Comparison of ENCODE assay signal across 8 cellular contexts in genomic region chr17:61837175-61838051, GRCh38. TPM values are rescaled to one million over a fixed set of nuclear protein-coding genes. Genes with fewer than 3 reads are reported as not detected.
DNase-seq lines count a peak whose midpoint lies in the region; ATAC-seq and TF ChIP-seq lines count a peak whose summit lies in the region.

No MANE protein-coding gene starts in this region.

- DNase-seq in BJ (ENCODE audit: low read depth) (peak; percentile 10), H4 (ENCODE audit: low spot score) (peak; percentile 63), NCI-H446 (lab: John Stamatoyannopoulos, UW) (peak; percentile 50 to 69), epithelial cell of prostate (ENCODE audit: low read depth, low spot score) (peak; percentile 8), natural killer cell (peak; percentile 37), thyroid gland (peak; percentile 49 to 63)
- peak; percentile 56 for DNase-seq in activated CD4-positive, alpha-beta memory T cell treated with anti-CD3 and anti-CD28 coated beads for 36 hours

- no peak overlapping the region for H3K4me3 Mint-ChIP-seq in activated CD4-positive, alpha-beta memory T cell treated with anti-CD3 and anti-CD28 coated beads for 36 hours
- H3K4me3 Mint-ChIP-seq in natural killer cell, result no peak overlapping the region

- no peak for TF ChIP-seq POLR2A in thyroid gland (IDR thresholded peaks at IDR 0.05)

- CTCF ChIA-PET in BJ (lab: Yijun Ruan, JAX), result interaction anchor here (0.6 to 2.1 kb wide), 17 partner anchors 14 to 623 kb away, joined by 3 to 33 read pairs (median 4); no protein-coding TSS in a partner anchor
- CTCF ChIA-PET in activated CD4-positive, alpha-beta memory T cell treated with anti-CD3 and anti-CD28 coated beads for 36 hours (lab: Charles Lee), result interaction anchor here (0.6 to 2.1 kb wide), 14 partner anchors 9 to 425 kb away, joined by 3 to 19 read pairs (median 4); no protein-coding TSS in a partner anchor

- intact Hi-C loops in activated CD4-positive, alpha-beta memory T cell treated with anti-CD3 and anti-CD28 coated beads for 36 hours (cut with micrococcal nuclease), result no loop called here
- intact Hi-C loops in natural killer cell (cut with micrococcal nuclease) (loop anchor here (1.0 to 10.0 kb wide), 3 partner anchors 201 to 1113 kb away; no protein-coding TSS in a partner anchor), thyroid gland (cut with DNase I) (loop anchor here (10.0 kb wide), 1 partner anchor 423 kb away; no protein-coding TSS in a partner anchor)

- H3K27me3 Mint-ChIP-seq in activated CD4-positive, alpha-beta memory T cell treated with anti-CD3 and anti-CD28 coated beads for 36 hours, result no peaks in the 10 kb centered on the region
- no peaks in the 10 kb centered on the region for H3K27me3 Mint-ChIP-seq in natural killer cell (ENCODE audit: low read depth in 2 of 2)

- peak; percentile 80 for TF ChIP-seq CTCF in BJ (IDR thresholded peaks at IDR 0.05; ENCODE audit: insufficient read depth, low read depth, low read length)
- peak; percentile 72 for TF ChIP-seq CTCF in natural killer cell (IDR thresholded peaks at IDR 0.05)
- TF ChIP-seq CTCF in thyroid gland (IDR thresholded peaks at IDR 0.05), result peak; percentile 16 to 72 (median 58)

- H3K27ac Mint-ChIP-seq in activated CD4-positive, alpha-beta memory T cell treated with anti-CD3 and anti-CD28 coated beads for 36 hours, result no peak overlapping the region
- H3K27ac Mint-ChIP-seq in natural killer cell, result no peak overlapping the region

- H3K4me3 ChIP-seq in BJ (ENCODE audit: low read depth, low read length), result no peak overlapping the region
- no peak overlapping the region for H3K4me3 ChIP-seq in thyroid gland (replicated peaks in 1 of 3)

- no peaks in the 10 kb centered on the region for H3K36me3 ChIP-seq in BJ (ENCODE audit: control insufficient read depth, insufficient read depth, low read length)
- H3K36me3 ChIP-seq in thyroid gland, result no peaks in the 10 kb centered on the region

- H3K9me3 ChIP-seq in thyroid gland, result no peaks in the 10 kb centered on the region

- POLR2A ChIA-PET in BJ (lab: Charles Lee), result no interaction called here
- POLR2A ChIA-PET in activated CD4-positive, alpha-beta memory T cell treated with anti-CD3 and anti-CD28 coated beads for 36 hours (lab: Charles Lee), result no interaction called here

- peaks cover 2% of the 10 kb centered on the region for H3K36me3 Mint-ChIP-seq in activated CD4-positive, alpha-beta memory T cell treated with anti-CD3 and anti-CD28 coated beads for 36 hours
- H3K36me3 Mint-ChIP-seq in natural killer cell, result no peaks in the 10 kb centered on the region

- H3K27ac ChIP-seq in epithelial cell of prostate, result no peak overlapping the region
- no peak overlapping the region for H3K27ac ChIP-seq in thyroid gland

- H3K4me1 ChIP-seq in thyroid gland, result no peaks in the 10 kb centered on the region

- ATAC-seq in natural killer cell, result peak; percentile 60 to 72 (median 68)
- ATAC-seq in HG03460 (IDR thresholded peaks at IDR 0.05; ENCODE audit: unreplicated experiment), result no peak

- H3K27me3 ChIP-seq in BJ (ENCODE audit: control insufficient read depth, insufficient read depth, low read length) (no peaks in the 10 kb centered on the region), thyroid gland (no peaks in the 10 kb centered on the region)

- no peaks in the 10 kb centered on the region for H3K4me1 Mint-ChIP-seq in activated CD4-positive, alpha-beta memory T cell treated with anti-CD3 and anti-CD28 coated beads for 36 hours (ENCODE audit: low read depth)
- no peaks in the 10 kb centered on the region for H3K4me1 Mint-ChIP-seq in natural killer cell

- 51 to 52% methylated on average over 4 of the region's 4 CpGs for WGBS in thyroid gland, 2 donors

- no peaks in the 10 kb centered on the region for H3K9me3 Mint-ChIP-seq in activated CD4-positive, alpha-beta memory T cell treated with anti-CD3 and anti-CD28 coated beads for 36 hours
- H3K9me3 Mint-ChIP-seq in natural killer cell, result no peaks in the 10 kb centered on the region

RNA-seq across cellular contexts. Expression of gene BRIP1, which starts 25.9 kb away (rescaled TPM):
- polyA plus RNA-seq in BJ (2011; rRNA removed), result 2.9 and 6.2 TPM in 2 replicates
- 6.8 and 8.3 TPM in 2 replicates for polyA minus RNA-seq in BJ (2011; rRNA and poly(A)+ RNA removed)
- 11.3 and 14.6 TPM in 2 replicates for total RNA-seq in H4 (2014; rRNA removed; shearing (Covaris generic))
- total RNA-seq in activated CD4-positive, alpha-beta memory T cell treated with anti-CD3 and anti-CD28 coated beads for 36 hours, result 10 to 100 TPM; 14.1 to 15.8 TPM
- total RNA-seq in natural killer cell (1 to 10 TPM; 2.7 to 3.7 (median 2.9) TPM), thyroid gland (under 1 TPM in 1 of 4 donors, not detected in 3; 0.40 TPM)

Comparison
In these comparisons a context has a peak if more than half of its experiments do, and no peak if none do; other contexts are left out.
1. DNase-seq: peak in every context shown above with its lines; median percentile 63 in H4; 60 in NCI-H446; 56 in activated CD4-positive, alpha-beta memory T cell treated with anti-CD3 and anti-CD28 coated beads for 36 hours; 56 in thyroid gland; 37 in natural killer cell; 10 in BJ; 8 in epithelial cell of prostate.